Comparison of ENCODE assay signal across 9 cellular contexts in genomic region chr12:6279256-6279628, GRCh38. TPM values are rescaled to one million over a fixed set of nuclear protein-coding genes. Genes with fewer than 3 reads are reported as not detected.
DNase-seq lines count a peak whose midpoint lies in the region; ATAC-seq, FAIRE-seq and TF ChIP-seq lines count a peak whose summit lies in the region.
"Had no signal": no experiment of that assay in that cellular context is flagged by ENCODE, and none has a peak within 500 bp of the region (broad histone marks: within the 10 kb centered on the region; RNA-seq: fewer than 3 reads in every experiment).

No MANE protein-coding gene starts in this region.

- H3K36me3 Mint-ChIP-seq in activated T-cell treated with anti-CD3 and anti-CD28 coated beads, Interleukin-2, amount 50 U/mL, for 4 hours (ENCODE audit: insufficient read depth) = no peaks in the 10 kb centered on the region
- no peaks in the 10 kb centered on the region for H3K36me3 Mint-ChIP-seq in astrocyte (ENCODE audit: low read depth, unreplicated experiment)

- H3K4me1 Mint-ChIP-seq in activated T-cell treated with anti-CD3 and anti-CD28 coated beads, Interleukin-2, amount 50 U/mL, for 4 hours (ENCODE audit: low read depth) = peaks cover 6% of the 10 kb centered on the region
- H3K4me1 Mint-ChIP-seq in astrocyte (ENCODE audit: low read depth, unreplicated experiment) = peaks cover 22% of the 10 kb centered on the region

- peak overlapping the region; percentile 80 for H3K27ac Mint-ChIP-seq in astrocyte (ENCODE audit: unreplicated experiment)

- peak overlapping the region; percentile 87 for H3K27ac ChIP-seq in astrocyte (ENCODE audit: low read depth, low read length)
- peak overlapping the region; percentile 76 to 90 for H3K27ac ChIP-seq in mucosa of rectum (ENCODE audit: low read depth in 2 of 2, low read length in 2 of 2)
- peak overlapping the region; percentile 77 to 82 for H3K27ac ChIP-seq in tibial artery

- H3K4me1 ChIP-seq in astrocyte (ENCODE audit: insufficient read depth, low read length) (peaks cover 34% of the 10 kb centered on the region), mucosa of rectum (ENCODE audit: control insufficient read depth in 2 of 2, insufficient read depth in 2 of 2, low read length in 2 of 2) (peaks cover 26 to 29% of the 10 kb centered on the region in 2 donors), tibial artery (peaks cover 0 to 31% (median 25%) of the 10 kb centered on the region in 4 donors)

- H3K4me3 Mint-ChIP-seq in activated T-cell treated with anti-CD3 and anti-CD28 coated beads, Interleukin-2, amount 50 U/mL, for 4 hours = peak overlapping the region; percentile 49
- peak overlapping the region; percentile 27 for H3K4me3 Mint-ChIP-seq in astrocyte (ENCODE audit: unreplicated experiment)

- ATAC-seq in activated T-cell treated with anti-CD3 and anti-CD28 coated beads, Interleukin-2, amount 50 U/mL, for 4 hours = no peak

- intact Hi-C loops in tibial artery (cut with DNase I; ENCODE audit: low total_unique reads) = loop anchor here (2.0 to 5.0 kb wide), 2 partner anchors 42 to 84 kb away; no protein-coding TSS in a partner anchor

- peaks cover 42% of the 10 kb centered on the region for H3K27me3 Mint-ChIP-seq in activated T-cell treated with anti-CD3 and anti-CD28 coated beads, Interleukin-2, amount 50 U/mL, for 4 hours (ENCODE audit: low read depth)
- H3K27me3 Mint-ChIP-seq in astrocyte (ENCODE audit: low read depth, unreplicated experiment) = peaks cover 11% of the 10 kb centered on the region

- no peak overlapping the region for H2AFZ ChIP-seq in astrocyte (ENCODE audit: low read depth, low read length)

- H3K27me3 ChIP-seq in astrocyte (ENCODE audit: insufficient read depth, low read length) (no peaks in the 10 kb centered on the region), mucosa of rectum (ENCODE audit: control insufficient read depth in 2 of 2, insufficient read depth in 2 of 2, low read length in 2 of 2) (no peaks in the 10 kb centered on the region), tibial artery (no peaks in the 10 kb centered on the region)

- TF ChIP-seq CTCF in astrocyte (IDR thresholded peaks at IDR 0.05; ENCODE audit: insufficient read depth, low read depth, low read length) (no peak), tibial artery (IDR thresholded peaks at IDR 0.05) (no peak)

- no peaks in the 10 kb centered on the region for H4K20me1 ChIP-seq in astrocyte (ENCODE audit: insufficient read depth, low read length)

- FAIRE-seq in astrocyte (lab: Jason Lieb, UNC) = no peak

- peak overlapping the region; percentile 77 for H3K4me2 ChIP-seq in astrocyte (ENCODE audit: low read length)

- H3K36me3 ChIP-seq in astrocyte (ENCODE audit: insufficient read depth, low read length) (no peaks in the 10 kb centered on the region), mucosa of rectum (ENCODE audit: control insufficient read depth in 2 of 2, insufficient read depth in 2 of 2, low read length in 2 of 2) (no peaks in the 10 kb centered on the region), tibial artery (no peaks in the 10 kb centered on the region)

- no peaks in the 10 kb centered on the region for H3K9me3 Mint-ChIP-seq in activated T-cell treated with anti-CD3 and anti-CD28 coated beads, Interleukin-2, amount 50 U/mL, for 4 hours
- no peaks in the 10 kb centered on the region for H3K9me3 Mint-ChIP-seq in astrocyte (ENCODE audit: unreplicated experiment)

- no peaks in the 10 kb centered on the region for H3K79me2 ChIP-seq in astrocyte (ENCODE audit: insufficient read depth, low read length)

- no peak for DNase-seq in activated T-cell treated with anti-CD3 and anti-CD28 coated beads, Interleukin-2, amount 50 U/mL, for 4 hours
- DNase-seq in activated T-cell treated with anti-CD3 and anti-CD28 coated beads for 4 hours (no peak), astrocyte (ENCODE audit: low read depth) (no peak), tibial artery (no peak), 8988T (no peak), NCI-H748 treated with DMSO at 0.1 percent for 48 hours (lab: John Stamatoyannopoulos, UW) (no peak), NCI-H1092 (lab: John Stamatoyannopoulos, UW) (no peak)

- no peaks in the 10 kb centered on the region for H3K9me3 ChIP-seq in astrocyte (ENCODE audit: insufficient read depth, low read depth, low read length)
- no peaks in the 10 kb centered on the region for H3K9me3 ChIP-seq in mucosa of rectum (ENCODE audit: control insufficient read depth in 2 of 2, low read length in 2 of 2)
- H3K9me3 ChIP-seq in tibial artery = no peaks in the 10 kb centered on the region

- H3K9ac ChIP-seq in astrocyte (ENCODE audit: low read length) = peak overlapping the region; percentile 45
- H3K9ac ChIP-seq in mucosa of rectum (ENCODE audit: low read depth in 1 of 2, low read length in 2 of 2) = peak overlapping the region; percentile 60 to 69

- H3K4me3 ChIP-seq in astrocyte (ENCODE audit: insufficient read depth, low read depth, low read length) = no peak overlapping the region
- peak overlapping the region in 1 of 2 donors; percentile 50 for H3K4me3 ChIP-seq in mucosa of rectum (ENCODE audit: low read length in 2 of 2)
- H3K4me3 ChIP-seq in tibial artery = peak overlapping the region in 1 of 2 donors; percentile 49

RNA-seq across cellular contexts. Expression of gene PLEKHG6, which starts 31.2 kb away (rescaled TPM):
- not detected for total RNA-seq in activated T-cell treated with anti-CD3 and anti-CD28 coated beads, Interleukin-2, amount 50 U/mL, for 4 hours
- 0.72 and 2.5 TPM in 2 replicates for total RNA-seq in astrocyte
- total RNA-seq: NCI-H460 had no signal
